ENCODE assay signal across 8 cellular contexts in the genomic region with DNA sequence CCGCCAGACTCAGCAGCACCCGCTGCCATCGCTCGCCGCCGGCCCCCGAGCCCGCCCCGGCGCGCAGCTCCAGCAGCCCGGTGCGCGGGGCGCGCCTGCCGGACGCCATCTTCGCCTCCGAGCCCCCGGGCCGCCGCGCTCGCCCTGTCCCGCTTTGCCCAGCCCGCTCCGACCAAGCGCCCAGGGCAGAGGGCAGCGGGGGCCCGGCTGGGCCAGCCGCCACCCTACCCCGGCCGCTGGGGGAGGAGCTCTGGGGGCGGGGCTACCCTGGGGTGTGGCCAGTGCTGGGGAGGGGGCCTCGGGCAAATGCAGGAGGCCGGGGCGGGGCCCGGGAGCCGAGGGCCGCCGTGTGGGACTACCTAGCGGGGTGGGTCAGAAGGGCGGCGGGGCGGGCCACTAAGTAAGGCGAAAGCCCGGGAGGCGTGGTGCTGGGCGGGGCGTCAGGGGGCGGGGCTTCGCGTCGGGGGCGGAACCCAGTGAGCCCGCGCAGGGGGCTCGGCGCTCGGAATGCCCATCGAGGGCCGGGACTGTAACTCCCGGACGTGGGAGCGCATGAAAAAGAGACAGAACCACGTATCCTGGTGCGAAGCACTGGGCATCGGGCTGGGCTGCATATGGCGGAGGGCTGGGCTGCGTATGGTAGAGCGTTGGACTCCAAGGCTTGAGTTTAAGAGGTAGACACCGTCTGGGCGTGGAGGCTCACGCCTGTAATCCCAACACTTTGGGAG. TPM values are rescaled to one million over a fixed set of nuclear protein-coding genes. Genes with fewer than 3 reads are reported as not detected.
DNase-seq lines count a peak whose midpoint lies in the region; TF ChIP-seq lines count a peak whose summit lies in the region.

A gene (minus strand): TSS at position 252 of the 728 bp plus-strand sequence. CDS start 143 bp downstream, at position 109.

- H3K4me3 ChIP-seq in left ventricle myocardium inferior: peak within 1 kb of the TSS; percentile 77

- intact Hi-C loops in left ventricle myocardium inferior (cut with micrococcal nuclease) (no loop called here), posterior vena cava (cut with DNase I) (loop anchor here in 1 of 2 donors (5.0 kb wide), 1 partner anchor 36 kb away; no protein-coding TSS in a partner anchor)

- H3K4me1 Mint-ChIP-seq in HFFc6 (ENCODE audit: low read depth) (peaks cover 21% of the 10 kb centered on the region), type B pancreatic cell (ENCODE audit: unreplicated experiment) (peaks cover 25% of the 10 kb centered on the region)

- no peaks in the 10 kb centered on the region for H3K9me3 ChIP-seq in left ventricle myocardium inferior (replicated peaks)

- peaks cover 55% of the 10 kb centered on the region for H3K4me1 ChIP-seq in left ventricle myocardium inferior

- peak within 1 kb of the TSS; percentile 91 for H3K27ac ChIP-seq in left ventricle myocardium inferior (replicated peaks)

- peaks cover 2% of the 10 kb centered on the region for H3K36me3 ChIP-seq in left ventricle myocardium inferior

- DNase-seq in DMS79 treated with DMSO at 0.1 percent for 48 hours (lab: John Stamatoyannopoulos, UW): peak; percentile 63
- DNase-seq in HFFc6: peak; percentile 39
- peak; percentile 64 for DNase-seq in NCI-H128 (lab: John Stamatoyannopoulos, UW; ENCODE audit: unreplicated experiment)
- peak; percentile 83 to 89 (median 85) for DNase-seq in T-helper 1 cell
- DNase-seq in amniotic epithelial cell (ENCODE audit: low read depth): peak; percentile 71
- peak; percentile 95 for DNase-seq in left ventricle myocardium inferior
- peak; percentile 96 for DNase-seq in posterior vena cava (ENCODE audit: low spot score)
- peak; percentile 97 for DNase-seq in type B pancreatic cell (ENCODE audit: extremely low spot score, unreplicated experiment)

- H3K4me3 Mint-ChIP-seq in HFFc6: peak within 1 kb of the TSS; percentile 88
- H3K4me3 Mint-ChIP-seq in type B pancreatic cell: peak within 1 kb of the TSS; percentile 94

- H3K27ac Mint-ChIP-seq in HFFc6: peak within 1 kb of the TSS; percentile 78
- peak within 1 kb of the TSS; percentile 91 for H3K27ac Mint-ChIP-seq in type B pancreatic cell

- H3K36me3 Mint-ChIP-seq in HFFc6 (ENCODE audit: low read depth) (no peaks in the 10 kb centered on the region), type B pancreatic cell (no peaks in the 10 kb centered on the region)

- H3K9me3 Mint-ChIP-seq in HFFc6: peaks cover 4% of the 10 kb centered on the region; the same call in 1 of the 2 replicates
- no peaks in the 10 kb centered on the region for H3K9me3 Mint-ChIP-seq in type B pancreatic cell

- H3K27me3 Mint-ChIP-seq in HFFc6 (ENCODE audit: insufficient read depth) (peaks cover 2% of the 10 kb centered on the region; the same call in 1 of the 2 replicates), type B pancreatic cell (peaks cover 7% of the 10 kb centered on the region)

- TF ChIP-seq CTCF in HFFc6 (IDR thresholded peaks at IDR 0.05): no peak
- no peak for TF ChIP-seq CTCF in left ventricle myocardium inferior (IDR thresholded peaks at IDR 0.05; ENCODE audit: borderline replicate concordance)
- TF ChIP-seq CTCF in type B pancreatic cell (conservative IDR thresholded peaks at IDR 0.05): peak; percentile 18

- H3K27me3 ChIP-seq in left ventricle myocardium inferior (ENCODE audit: low read depth): no peaks in the 10 kb centered on the region

RNA-seq across cellular contexts. Expression of the gene that starts here (rescaled TPM):
- 10 to 100 TPM; 13.9 to 22.2 (median 20.9) TPM for total RNA-seq in HFFc6 (2021; fragmentation: NEBNext Ultra II Directional; extraction: Animal tissue kit (Norgen Biotek cat#: 25700))
- total RNA-seq in left ventricle myocardium inferior: 202 TPM
- total RNA-seq in posterior vena cava: 10 to 100 TPM; 40.1 to 44.7 TPM
- 7.6 and 19.5 TPM in 2 replicates for total RNA-seq in type B pancreatic cell (ENCODE audit: low replicate concordance)

Comparison
In these comparisons a context has a peak if more than half of its experiments do, and no peak if none do; other contexts are left out.
1. Peak in every context shown above with its lines: DNase-seq, H3K4me3 ChIP-seq and H3K27ac ChIP-seq.
2. DNase-seq: peak in every context shown above with its lines; median percentile 97 in type B pancreatic cell; 96 in posterior vena cava; 95 in left ventricle myocardium inferior; 85 in T-helper 1 cell; 71 in amniotic epithelial cell; 64 in NCI-H128; 63 in DMS79 treated with DMSO at 0.1 percent for 48 hours; 39 in HFFc6.